9 cellular contexts compared by ENCODE assay signal in genomic region chr5:149445739-149446369, GRCh38.
DNase-seq lines count a peak whose midpoint lies in the region; ATAC-seq, FAIRE-seq and TF ChIP-seq lines count a peak whose summit lies in the region.
"Had no signal": no experiment of that assay in that cellular context is flagged by ENCODE, and none has a peak within 500 bp of the region (broad histone marks: within the 10 kb centered on the region; RNA-seq: fewer than 3 reads in every experiment).

No MANE protein-coding gene starts in this region.

- 10% methylated on average over 9 of the region's 9 CpGs for WGBS in K562 (ENCODE audit: insufficient coverage, low coverage, missing lambda C conversion rate)

- no peaks in the 10 kb centered on the region for H3K36me3 ChIP-seq in HUES48 (ENCODE audit: control insufficient read depth, insufficient read depth, low read length)
- no peaks in the 10 kb centered on the region for H3K36me3 ChIP-seq in K562 (ENCODE audit: control insufficient read depth, insufficient read depth, low read length)
- no peaks in the 10 kb centered on the region for H3K36me3 ChIP-seq in keratinocyte (ENCODE audit: control insufficient read depth in 2 of 2, extremely low read depth in 1 of 2, insufficient read depth in 2 of 2, low read length in 2 of 2)
- H3K36me3 ChIP-seq: tibial nerve had no signal

- no peak for TF ChIP-seq CTCF in K562 (IDR thresholded peaks at IDR 0.05 in 2 of 3, conservative IDR thresholded peaks at IDR 0.05 in 1 of 3; ENCODE audit: insufficient read depth in 2 of 3, low read depth in 1 of 3, low read length in 3 of 3)
- no peak for TF ChIP-seq CTCF in keratinocyte (optimal IDR thresholded peaks at IDR 0.05 in 1 of 3, IDR thresholded peaks at IDR 0.05 in 1 of 3, conservative IDR thresholded peaks at IDR 0.05 in 1 of 3; ENCODE audit: extremely low read depth in 1 of 3, insufficient read depth in 2 of 3, low read length in 3 of 3)
- no peak for TF ChIP-seq CTCF in type B pancreatic cell (conservative IDR thresholded peaks at IDR 0.05)
- TF ChIP-seq CTCF in activated CD8-positive, alpha-beta T cell treated with anti-CD3 and anti-CD28 coated beads for 36 hours (IDR thresholded peaks at IDR 0.05): no peak

- no peaks in the 10 kb centered on the region for H3K79me2 ChIP-seq in K562 (ENCODE audit: control insufficient read depth, insufficient read depth, low read length)
- H3K79me2 ChIP-seq in keratinocyte (ENCODE audit: control insufficient read depth, insufficient read depth, low read length): no peaks in the 10 kb centered on the region

- H3K27ac Mint-ChIP-seq in type B pancreatic cell: peak overlapping the region; percentile 73
- H3K27ac Mint-ChIP-seq in activated CD8-positive, alpha-beta T cell treated with anti-CD3 and anti-CD28 coated beads for 36 hours: no peak overlapping the region

- TF ChIP-seq RAD21 in K562 (CRISPR knock-in tag; conservative IDR thresholded peaks at IDR 0.05 in 1 of 2, IDR thresholded peaks at IDR 0.05 in 1 of 2): no peak

- no peaks in the 10 kb centered on the region for H3K9me3 Mint-ChIP-seq in type B pancreatic cell
- no peaks in the 10 kb centered on the region for H3K9me3 Mint-ChIP-seq in activated CD8-positive, alpha-beta T cell treated with anti-CD3 and anti-CD28 coated beads for 36 hours

- H3K9ac ChIP-seq in HUES48 (ENCODE audit: low read depth, low read length) (no peak overlapping the region), K562 (ENCODE audit: insufficient read depth in 1 of 2, low read depth in 2 of 2, low read length in 2 of 2) (peak overlapping the region; percentile 40 to 57; a peak in 3 of 4 replicates), keratinocyte (ENCODE audit: control insufficient read depth, extremely low read depth, insufficient read depth, low read length) (no peak overlapping the region)

- peak overlapping the region; percentile 97 for H2AFZ ChIP-seq in K562 (ENCODE audit: low read depth, low read length)
- peak overlapping the region; percentile 21 for H2AFZ ChIP-seq in keratinocyte (ENCODE audit: control insufficient read depth, low read length)

- peak; percentile 77 to 86 (median 78) for DNase-seq in K562 (ENCODE audit: extremely low read depth in 1 of 4, low spot score in 3 of 4)
- DNase-seq in keratinocyte (ENCODE audit: low read depth, low spot score): no peak
- no peak for DNase-seq in type B pancreatic cell (ENCODE audit: extremely low spot score, unreplicated experiment)
- DNase-seq in activated CD8-positive, alpha-beta T cell treated with anti-CD3 and anti-CD28 coated beads for 36 hours: no peak
- no peak for DNase-seq in pons (ENCODE audit: low spot score)
- no peak for DNase-seq in globus pallidus (ENCODE audit: low spot score)

- dilution Hi-C loops in keratinocyte (cut with MboI; ENCODE audit: extremely low pct_ligation_motif_present, low sequenced_read_pairs): no loop called here

- H3K4me3 Mint-ChIP-seq in type B pancreatic cell: no peak overlapping the region
- H3K4me3 Mint-ChIP-seq in activated CD8-positive, alpha-beta T cell treated with anti-CD3 and anti-CD28 coated beads for 36 hours: no peak overlapping the region

- H3K9me3 ChIP-seq in HUES48 (ENCODE audit: control insufficient read depth, insufficient read depth, low read length) (no peaks in the 10 kb centered on the region), K562 (replicated peaks; ENCODE audit: control insufficient read depth, insufficient read depth, low read depth, low read length) (peaks cover 6% of the 10 kb centered on the region), keratinocyte (ENCODE audit: control insufficient read depth, low read depth, low read length) (no peaks in the 10 kb centered on the region)
- H3K9me3 ChIP-seq: tibial nerve had no signal

- peak; percentile 95 for FAIRE-seq in K562 (lab: Jason Lieb, UNC)
- no peak for FAIRE-seq in keratinocyte (lab: Jason Lieb, UNC)

- peak; percentile 66 for TF ChIP-seq POLR2A in K562 (conservative IDR thresholded peaks at IDR 0.05)

- no peaks in the 10 kb centered on the region for H3K27me3 Mint-ChIP-seq in type B pancreatic cell
- H3K27me3 Mint-ChIP-seq in activated CD8-positive, alpha-beta T cell treated with anti-CD3 and anti-CD28 coated beads for 36 hours: no peaks in the 10 kb centered on the region

- H3K4me1 Mint-ChIP-seq in type B pancreatic cell (ENCODE audit: unreplicated experiment): peaks cover 46% of the 10 kb centered on the region
- peaks cover 2% of the 10 kb centered on the region for H3K4me1 Mint-ChIP-seq in activated CD8-positive, alpha-beta T cell treated with anti-CD3 and anti-CD28 coated beads for 36 hours (ENCODE audit: low read depth)

- H3K4me1 ChIP-seq in HUES48 (ENCODE audit: control insufficient read depth, insufficient read depth, low read length): peaks cover 14% of the 10 kb centered on the region
- H3K4me1 ChIP-seq in K562 (replicated peaks in 1 of 2; ENCODE audit: control insufficient read depth in 2 of 2, insufficient read depth in 2 of 2, low read length in 2 of 2): peaks cover 43 to 48% of the 10 kb centered on the region in 2 experiments
- H3K4me1 ChIP-seq in keratinocyte (ENCODE audit: control insufficient read depth, extremely low read depth, insufficient read depth, low read length): peaks cover 40% of the 10 kb centered on the region

- H3K4me3 ChIP-seq in HUES48 (ENCODE audit: low read depth, low read length) (no peak overlapping the region), K562 (no peak overlapping the region), keratinocyte (ENCODE audit: control insufficient read depth in 2 of 3, extremely low read depth in 1 of 3, insufficient read depth in 2 of 3, low read depth in 1 of 3, low read length in 3 of 3) (no peak overlapping the region)
- H3K4me3 ChIP-seq: tibial nerve had no signal

- peak overlapping the region; percentile 51 for H3K4me2 ChIP-seq in K562 (ENCODE audit: insufficient read depth, low read length)
- H3K4me2 ChIP-seq in keratinocyte (ENCODE audit: control insufficient read depth, extremely low read depth, insufficient read depth, low read depth, low read length): no peak overlapping the region

- H3K27ac ChIP-seq in HUES48 (ENCODE audit: low read depth, low read length) (peak overlapping the region; percentile 2), K562 (ENCODE audit: extremely low read depth, low read depth, low read length) (peak overlapping the region; percentile 69), keratinocyte (ENCODE audit: control insufficient read depth, insufficient read depth, low read length) (peak overlapping the region; percentile 27)

- ATAC-seq in K562 (peak; percentile 80), HG03135 (IDR thresholded peaks at IDR 0.05; ENCODE audit: unreplicated experiment) (no peak)
- ATAC-seq in activated CD8-positive, alpha-beta T cell treated with anti-CD3 and anti-CD28 coated beads for 36 hours: no peak

- H3K9me1 ChIP-seq in K562 (ENCODE audit: control insufficient read depth, insufficient read depth, low read length): no peaks in the 10 kb centered on the region
- no peaks in the 10 kb centered on the region for H3K9me1 ChIP-seq in keratinocyte (ENCODE audit: control insufficient read depth, extremely low read depth, insufficient read depth, low read length)

- no peaks in the 10 kb centered on the region for H3K36me3 Mint-ChIP-seq in type B pancreatic cell
- no peaks in the 10 kb centered on the region for H3K36me3 Mint-ChIP-seq in activated CD8-positive, alpha-beta T cell treated with anti-CD3 and anti-CD28 coated beads for 36 hours (ENCODE audit: low read depth)

- in situ Hi-C loops in K562 (cut with MboI): no loop called here

- intact Hi-C loops in K562 (cut with micrococcal nuclease): no loop called here
- intact Hi-C loops in activated CD8-positive, alpha-beta T cell treated with anti-CD3 and anti-CD28 coated beads for 36 hours (cut with micrococcal nuclease): no loop called here

- CTCF ChIA-PET in K562 (lab: Yijun Ruan, JAX; ENCODE audit: low intra/inter-chr PET ratio): interaction anchor here (0.7 kb wide), 2 partner anchors 10 to 106 kb away, joined by 3 read pairs; no protein-coding TSS in a partner anchor
- CTCF ChIA-PET in activated CD8-positive, alpha-beta T cell treated with anti-CD3 and anti-CD28 coated beads for 36 hours (lab: Charles Lee): interaction anchor here (1.0 to 8.6 kb wide), 9 partner anchors 12 to 173 kb away, joined by 3 to 71 read pairs (median 6); no protein-coding TSS in a partner anchor

- BruUV-seq in K562 (replicated peaks; lab: Mats Ljungman, UMichigan): no TSS peak

- H4K20me1 ChIP-seq in K562 (replicated peaks; ENCODE audit: control insufficient read depth, insufficient read depth, low read length): no peaks in the 10 kb centered on the region
- no peaks in the 10 kb centered on the region for H4K20me1 ChIP-seq in keratinocyte (ENCODE audit: control insufficient read depth, extremely low read depth, insufficient read depth, low read length)

- H3K27me3 ChIP-seq in HUES48 (ENCODE audit: control insufficient read depth, insufficient read depth, low read length) (no peaks in the 10 kb centered on the region), K562 (ENCODE audit: control insufficient read depth in 2 of 2, insufficient read depth in 2 of 2, low read length in 2 of 2) (no peaks in the 10 kb centered on the region), keratinocyte (ENCODE audit: control insufficient read depth, extremely low read depth, insufficient read depth, low read length) (no peaks in the 10 kb centered on the region)
- H3K27me3 ChIP-seq: tibial nerve had no signal

- POLR2A ChIA-PET in K562 (lab: Yijun Ruan, JAX): interaction anchor here (0.5 to 3.2 kb wide), 12 partner anchors 8 to 216 kb away, joined by 3 to 18 read pairs (median 4); partner anchors contain the start of gene CSNK1A1
- POLR2A ChIA-PET in activated CD8-positive, alpha-beta T cell treated with anti-CD3 and anti-CD28 coated beads for 36 hours (lab: Charles Lee): interaction anchor here (0.5 kb wide), 1 partner anchor 51 kb away, joined by 3 read pairs; no protein-coding TSS in a partner anchor

- peak; percentile 7; the same call in 1 of the 2 replicates for TF ChIP-seq EP300 in K562 (IDR thresholded peaks at IDR 0.05; ENCODE audit: low read length)

TF ChIP-seq in K562, 482 proteins besides CTCF, POLR2A, EP300 and RAD21 (continues in another document):
- TF ChIP-seq PKNOX1 (IDR thresholded peaks at IDR 0.05): peak; percentile 41; the same call in 1 of the 2 replicates
- no peak for TF ChIP-seq MXD1 (CRISPR knock-in tag; IDR thresholded peaks at IDR 0.05; ENCODE audit: borderline replicate concordance, poor library complexity, severe bottlenecking)

Comparison
In these comparisons a context has a peak if more than half of its experiments do, and no peak if none do; other contexts are left out.
1. H3K27ac ChIP-seq: peak in every context shown above with its lines; median percentile 69 in K562; 27 in keratinocyte; 2 in HUES48.
2. H3K9ac ChIP-seq: peak in K562 (2 of 2); none in HUES48 (single experiment) and keratinocyte (single experiment).
3. DNase-seq: peak in K562 (4 of 4); none in keratinocyte (single experiment), type B pancreatic cell (single experiment), activated CD8-positive, alpha-beta T cell treated with anti-CD3 and anti-CD28 coated beads for 36 hours (single experiment), pons (single experiment) and globus pallidus (single experiment).